ENCODE assay signal across 22 cellular contexts in genomic region chr1:200082329-200082728, GRCh38. TPM values are rescaled to one million over a fixed set of nuclear protein-coding genes. Genes with fewer than 3 reads are reported as not detected.
"Had no signal": no experiment of that assay in that cellular context is flagged by ENCODE, and none has a peak within 500 bp of the region (broad histone marks: within the 10 kb centered on the region; RNA-seq: fewer than 3 reads in every experiment).

No MANE protein-coding gene starts in this region.

- H3K9me3 Mint-ChIP-seq: activated B cell treated with CpG ODN at 0.5 μM for 24 hours; activated naive CD8-positive, alpha-beta T cell treated with anti-CD3 and anti-CD28 coated beads, Interleukin-2, amount 10 ng/mL, durations not matched to agents 7 days and 5 days; activated T-helper 1 cell treated with anti-CD3 and anti-CD28 coated beads, Interleukin-12 subunit alpha, Interleukin-12 subunit beta, Interleukin-2, Interleukin-4 antibody, amounts not matched to agents 30 ng/mL and 10 ng/mL and 1 ng/mL, durations not matched to agents 14 hours and 24 hours and 36 hours; nephron had no signal

- H3K27ac Mint-ChIP-seq: activated B cell treated with CpG ODN at 0.5 μM for 24 hours; activated naive CD8-positive, alpha-beta T cell treated with anti-CD3 and anti-CD28 coated beads, Interleukin-2, amount 10 ng/mL, durations not matched to agents 7 days and 5 days; activated T-helper 1 cell treated with anti-CD3 and anti-CD28 coated beads, Interleukin-12 subunit alpha, Interleukin-12 subunit beta, Interleukin-2, Interleukin-4 antibody, amounts not matched to agents 30 ng/mL and 10 ng/mL and 1 ng/mL, durations not matched to agents 14 hours and 24 hours and 36 hours; T-helper 17 cell had no signal

- H3K36me3 ChIP-seq: prostate gland, tibial nerve, uterus had no signal

- H3K4me2 ChIP-seq: smooth muscle cell had no signal

- H3K4me1 Mint-ChIP-seq: activated B cell treated with CpG ODN at 0.5 μM for 24 hours; activated naive CD8-positive, alpha-beta T cell treated with anti-CD3 and anti-CD28 coated beads, Interleukin-2, amount 10 ng/mL, durations not matched to agents 7 days and 5 days; T-helper 17 cell had no signal

- H3K27me3 ChIP-seq: uterus had no signal

- DNase-seq: activated B cell treated with CpG ODN at 0.5 μM for 24 hours; activated CD4-positive, alpha-beta T cell treated with anti-CD3 and anti-CD28 coated beads, Interleukin-2, amount 50 U/mL, for 1 hour; activated CD8-positive, alpha-beta memory T cell treated with anti-CD3 and anti-CD28 coated beads for 24 hours; activated naive CD8-positive, alpha-beta T cell treated with anti-CD3 and anti-CD28 coated beads, Interleukin-2, amount 10 ng/mL, durations not matched to agents 7 days and 5 days; anterior cingulate cortex; cerebellar nuclear complex; hippocampal formation; kidney glomerular epithelial cell; occipital lobe; right cardiac atrium; stimulated activated CD4-positive, alpha-beta T cell treated with anti-CD3 and anti-CD28 coated beads, Interleukin-4, amount 100 ng/mL, for 4 hours; stimulated activated CD8-positive, alpha-beta memory T cell treated with anti-CD3 and anti-CD28 coated beads, Interleukin-4, amount 100 ng/mL, for 48 hours; stimulated activated naive CD4-positive, alpha-beta T cell treated with Interleukin-2 at 50 U/mL for 16 hours; substantia nigra; T-helper 17 cell; uterus had no signal

- H3K9me3 ChIP-seq: prostate gland, tibial nerve, uterus had no signal

- H3K4me1 ChIP-seq: prostate gland, uterus had no signal

- H3K27ac ChIP-seq: prostate gland, tibial nerve, uterus had no signal

- H3K36me3 Mint-ChIP-seq: activated naive CD8-positive, alpha-beta T cell treated with anti-CD3 and anti-CD28 coated beads, Interleukin-2, amount 10 ng/mL, durations not matched to agents 7 days and 5 days had no signal

- H3K4me3 ChIP-seq: prostate gland, smooth muscle cell, tibial nerve, uterus had no signal

- H3K4me3 Mint-ChIP-seq: activated B cell treated with CpG ODN at 0.5 μM for 24 hours; activated naive CD8-positive, alpha-beta T cell treated with anti-CD3 and anti-CD28 coated beads, Interleukin-2, amount 10 ng/mL, durations not matched to agents 7 days and 5 days; activated T-helper 1 cell treated with anti-CD3 and anti-CD28 coated beads, Interleukin-12 subunit alpha, Interleukin-12 subunit beta, Interleukin-2, Interleukin-4 antibody, amounts not matched to agents 30 ng/mL and 10 ng/mL and 1 ng/mL, durations not matched to agents 14 hours and 24 hours and 36 hours; T-helper 17 cell had no signal

RNA-seq across cellular contexts. Expression of gene NR5A2, which starts 54.8 kb away (rescaled TPM):
- total RNA-seq: activated naive CD8-positive, alpha-beta T cell treated with anti-CD3 and anti-CD28 coated beads, Interleukin-2, amount 10 ng/mL, durations not matched to agents 7 days and 5 days; epithelial cell of proximal tubule; T-helper 17 cell had no signal
